1 cellular context compared by ENCODE assay signal in the genomic region with DNA sequence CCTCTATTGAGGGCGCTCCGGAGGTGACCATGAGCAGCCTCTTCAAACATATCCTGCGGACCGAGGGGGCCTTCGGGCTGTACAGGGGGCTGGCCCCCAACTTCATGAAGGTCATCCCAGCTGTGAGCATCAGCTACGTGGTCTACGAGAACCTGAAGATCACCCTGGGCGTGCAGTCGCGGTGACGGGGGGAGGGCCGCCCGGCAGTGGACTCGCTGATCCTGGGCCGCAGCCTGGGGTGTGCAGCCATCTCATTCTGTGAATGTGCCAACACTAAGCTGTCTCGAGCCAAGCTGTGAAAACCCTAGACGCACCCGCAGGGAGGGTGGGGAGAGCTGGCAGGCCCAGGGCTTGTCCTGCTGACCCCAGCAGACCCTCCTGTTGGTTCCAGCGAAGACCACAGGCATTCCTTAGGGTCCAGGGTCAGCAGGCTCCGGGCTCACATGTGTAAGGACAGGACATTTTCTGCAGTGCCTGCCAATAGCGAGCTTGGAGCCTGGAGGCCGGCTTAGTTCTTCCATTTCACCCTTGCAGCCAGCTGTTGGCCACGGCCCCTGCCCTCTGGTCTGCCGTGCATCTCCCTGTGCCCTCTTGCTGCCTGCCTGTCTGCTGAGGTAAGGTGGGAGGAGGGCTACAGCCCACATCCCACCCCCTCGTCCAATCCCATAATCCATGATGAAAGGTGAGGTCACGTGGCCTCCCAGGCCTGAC.
TF ChIP-seq lines count a peak whose summit lies in the region.

No MANE protein-coding gene starts in this region.

TF ChIP-seq in GM23338, 12 proteins besides CTCF, POLR2A, EP300 and RAD21:
- TF ChIP-seq, protein P1, sequence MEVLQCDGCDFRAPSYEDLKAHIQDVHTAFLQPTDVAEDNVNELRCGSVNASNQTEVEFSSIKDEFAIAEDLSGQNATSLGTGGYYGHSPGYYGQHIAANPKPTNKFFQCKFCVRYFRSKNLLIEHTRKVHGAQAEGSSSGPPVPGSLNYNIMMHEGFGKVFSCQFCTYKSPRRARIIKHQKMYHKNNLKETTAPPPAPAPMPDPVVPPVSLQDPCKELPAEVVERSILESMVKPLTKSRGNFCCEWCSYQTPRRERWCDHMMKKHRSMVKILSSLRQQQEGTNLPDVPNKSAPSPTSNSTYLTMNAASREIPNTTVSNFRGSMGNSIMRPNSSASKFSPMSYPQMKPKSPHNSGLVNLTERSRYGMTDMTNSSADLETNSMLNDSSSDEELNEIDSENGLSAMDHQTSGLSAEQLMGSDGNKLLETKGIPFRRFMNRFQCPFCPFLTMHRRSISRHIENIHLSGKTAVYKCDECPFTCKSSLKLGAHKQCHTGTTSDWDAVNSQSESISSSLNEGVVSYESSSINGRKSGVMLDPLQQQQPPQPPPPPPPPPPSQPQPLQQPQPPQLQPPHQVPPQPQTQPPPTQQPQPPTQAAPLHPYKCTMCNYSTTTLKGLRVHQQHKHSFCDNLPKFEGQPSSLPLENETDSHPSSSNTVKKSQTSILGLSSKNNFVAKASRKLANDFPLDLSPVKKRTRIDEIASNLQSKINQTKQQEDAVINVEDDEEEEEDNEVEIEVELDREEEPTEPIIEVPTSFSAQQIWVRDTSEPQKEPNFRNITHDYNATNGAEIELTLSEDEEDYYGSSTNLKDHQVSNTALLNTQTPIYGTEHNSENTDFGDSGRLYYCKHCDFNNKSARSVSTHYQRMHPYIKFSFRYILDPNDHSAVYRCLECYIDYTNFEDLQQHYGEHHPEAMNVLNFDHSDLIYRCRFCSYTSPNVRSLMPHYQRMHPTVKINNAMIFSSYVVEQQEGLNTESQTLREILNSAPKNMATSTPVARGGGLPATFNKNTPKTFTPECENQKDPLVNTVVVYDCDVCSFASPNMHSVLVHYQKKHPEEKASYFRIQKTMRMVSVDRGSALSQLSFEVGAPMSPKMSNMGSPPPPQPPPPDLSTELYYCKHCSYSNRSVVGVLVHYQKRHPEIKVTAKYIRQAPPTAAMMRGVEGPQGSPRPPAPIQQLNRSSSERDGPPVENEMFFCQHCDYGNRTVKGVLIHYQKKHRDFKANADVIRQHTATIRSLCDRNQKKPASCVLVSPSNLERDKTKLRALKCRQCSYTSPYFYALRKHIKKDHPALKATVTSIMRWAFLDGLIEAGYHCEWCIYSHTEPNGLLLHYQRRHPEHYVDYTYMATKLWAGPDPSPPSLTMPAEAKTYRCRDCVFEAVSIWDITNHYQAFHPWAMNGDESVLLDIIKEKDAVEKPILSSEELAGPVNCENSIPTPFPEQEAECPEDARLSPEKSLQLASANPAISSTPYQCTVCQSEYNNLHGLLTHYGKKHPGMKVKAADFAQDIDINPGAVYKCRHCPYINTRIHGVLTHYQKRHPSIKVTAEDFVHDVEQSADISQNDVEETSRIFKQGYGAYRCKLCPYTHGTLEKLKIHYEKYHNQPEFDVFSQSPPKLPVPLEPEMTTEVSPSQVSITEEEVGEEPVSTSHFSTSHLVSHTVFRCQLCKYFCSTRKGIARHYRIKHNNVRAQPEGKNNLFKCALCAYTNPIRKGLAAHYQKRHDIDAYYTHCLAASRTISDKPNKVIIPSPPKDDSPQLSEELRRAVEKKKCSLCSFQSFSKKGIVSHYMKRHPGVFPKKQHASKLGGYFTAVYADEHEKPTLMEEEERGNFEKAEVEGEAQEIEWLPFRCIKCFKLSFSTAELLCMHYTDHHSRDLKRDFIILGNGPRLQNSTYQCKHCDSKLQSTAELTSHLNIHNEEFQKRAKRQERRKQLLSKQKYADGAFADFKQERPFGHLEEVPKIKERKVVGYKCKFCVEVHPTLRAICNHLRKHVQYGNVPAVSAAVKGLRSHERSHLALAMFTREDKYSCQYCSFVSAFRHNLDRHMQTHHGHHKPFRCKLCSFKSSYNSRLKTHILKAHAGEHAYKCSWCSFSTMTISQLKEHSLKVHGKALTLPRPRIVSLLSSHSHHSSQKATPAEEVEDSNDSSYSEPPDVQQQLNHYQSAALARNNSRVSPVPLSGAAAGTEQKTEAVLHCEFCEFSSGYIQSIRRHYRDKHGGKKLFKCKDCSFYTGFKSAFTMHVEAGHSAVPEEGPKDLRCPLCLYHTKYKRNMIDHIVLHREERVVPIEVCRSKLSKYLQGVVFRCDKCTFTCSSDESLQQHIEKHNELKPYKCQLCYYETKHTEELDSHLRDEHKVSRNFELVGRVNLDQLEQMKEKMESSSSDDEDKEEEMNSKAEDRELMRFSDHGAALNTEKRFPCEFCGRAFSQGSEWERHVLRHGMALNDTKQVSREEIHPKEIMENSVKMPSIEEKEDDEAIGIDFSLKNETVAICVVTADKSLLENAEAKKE (CRISPR knock-in tag; IDR thresholded peaks at IDR 0.05), result no peak
- TF ChIP-seq, protein P2, sequence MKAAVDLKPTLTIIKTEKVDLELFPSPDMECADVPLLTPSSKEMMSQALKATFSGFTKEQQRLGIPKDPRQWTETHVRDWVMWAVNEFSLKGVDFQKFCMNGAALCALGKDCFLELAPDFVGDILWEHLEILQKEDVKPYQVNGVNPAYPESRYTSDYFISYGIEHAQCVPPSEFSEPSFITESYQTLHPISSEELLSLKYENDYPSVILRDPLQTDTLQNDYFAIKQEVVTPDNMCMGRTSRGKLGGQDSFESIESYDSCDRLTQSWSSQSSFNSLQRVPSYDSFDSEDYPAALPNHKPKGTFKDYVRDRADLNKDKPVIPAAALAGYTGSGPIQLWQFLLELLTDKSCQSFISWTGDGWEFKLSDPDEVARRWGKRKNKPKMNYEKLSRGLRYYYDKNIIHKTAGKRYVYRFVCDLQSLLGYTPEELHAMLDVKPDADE (IDR thresholded peaks at IDR 0.05), result no peak
- TF ChIP-seq ZNF331 (CRISPR knock-in tag; IDR thresholded peaks at IDR 0.05; ENCODE audit: low read depth) (no peak), EZH2 (IDR thresholded peaks at IDR 0.05; ENCODE audit: low read depth, unreplicated experiment) (no peak), ZNF114 (CRISPR knock-in tag; IDR thresholded peaks at IDR 0.05) (no peak), POLR2AphosphoS5 (IDR thresholded peaks at IDR 0.05; ENCODE audit: low read depth) (no peak), JUNB (IDR thresholded peaks at IDR 0.05; ENCODE audit: unreplicated experiment) (no peak), CREB1 (CRISPR knock-in tag; IDR thresholded peaks at IDR 0.05; ENCODE audit: low read depth) (no peak), NANOG (IDR thresholded peaks at IDR 0.05; ENCODE audit: borderline replicate concordance) (no peak), STAT1 (IDR thresholded peaks at IDR 0.05; ENCODE audit: unreplicated experiment) (no peak), EZH2phosphoT487 (IDR thresholded peaks at IDR 0.05; ENCODE audit: unreplicated experiment) (no peak)
- TF ChIP-seq, protein P3, sequence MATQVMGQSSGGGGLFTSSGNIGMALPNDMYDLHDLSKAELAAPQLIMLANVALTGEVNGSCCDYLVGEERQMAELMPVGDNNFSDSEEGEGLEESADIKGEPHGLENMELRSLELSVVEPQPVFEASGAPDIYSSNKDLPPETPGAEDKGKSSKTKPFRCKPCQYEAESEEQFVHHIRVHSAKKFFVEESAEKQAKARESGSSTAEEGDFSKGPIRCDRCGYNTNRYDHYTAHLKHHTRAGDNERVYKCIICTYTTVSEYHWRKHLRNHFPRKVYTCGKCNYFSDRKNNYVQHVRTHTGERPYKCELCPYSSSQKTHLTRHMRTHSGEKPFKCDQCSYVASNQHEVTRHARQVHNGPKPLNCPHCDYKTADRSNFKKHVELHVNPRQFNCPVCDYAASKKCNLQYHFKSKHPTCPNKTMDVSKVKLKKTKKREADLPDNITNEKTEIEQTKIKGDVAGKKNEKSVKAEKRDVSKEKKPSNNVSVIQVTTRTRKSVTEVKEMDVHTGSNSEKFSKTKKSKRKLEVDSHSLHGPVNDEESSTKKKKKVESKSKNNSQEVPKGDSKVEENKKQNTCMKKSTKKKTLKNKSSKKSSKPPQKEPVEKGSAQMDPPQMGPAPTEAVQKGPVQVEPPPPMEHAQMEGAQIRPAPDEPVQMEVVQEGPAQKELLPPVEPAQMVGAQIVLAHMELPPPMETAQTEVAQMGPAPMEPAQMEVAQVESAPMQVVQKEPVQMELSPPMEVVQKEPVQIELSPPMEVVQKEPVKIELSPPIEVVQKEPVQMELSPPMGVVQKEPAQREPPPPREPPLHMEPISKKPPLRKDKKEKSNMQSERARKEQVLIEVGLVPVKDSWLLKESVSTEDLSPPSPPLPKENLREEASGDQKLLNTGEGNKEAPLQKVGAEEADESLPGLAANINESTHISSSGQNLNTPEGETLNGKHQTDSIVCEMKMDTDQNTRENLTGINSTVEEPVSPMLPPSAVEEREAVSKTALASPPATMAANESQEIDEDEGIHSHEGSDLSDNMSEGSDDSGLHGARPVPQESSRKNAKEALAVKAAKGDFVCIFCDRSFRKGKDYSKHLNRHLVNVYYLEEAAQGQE (IDR thresholded peaks at IDR 0.05; ENCODE audit: unreplicated experiment), result no peak
TF ChIP-seq in GM23338: peak in this region for 0.
